ENCODE assay signal across 9 cellular contexts in genomic region chr5:77629553-77630245, GRCh38. TPM values are rescaled to one million over a fixed set of nuclear protein-coding genes. Genes with fewer than 3 reads are reported as not detected.
DNase-seq lines count a peak whose midpoint lies in the region; ATAC-seq, FAIRE-seq and TF ChIP-seq lines count a peak whose summit lies in the region.
"Had no signal": no experiment of that assay in that cellular context is flagged by ENCODE, and none has a peak within 500 bp of the region (broad histone marks: within the 10 kb centered on the region; RNA-seq: fewer than 3 reads in every experiment).

No MANE protein-coding gene starts in this region.

- H3K79me2 ChIP-seq in SU-DHL-6 (ENCODE audit: insufficient read depth, low read length): no peaks in the 10 kb centered on the region

- TF ChIP-seq CTCF in 22Rv1 (IDR thresholded peaks at IDR 0.05) (no peak), SU-DHL-6 (IDR thresholded peaks at IDR 0.05; ENCODE audit: insufficient read depth, low read length, poor library complexity, severe bottlenecking) (no peak), vagina (IDR thresholded peaks at IDR 0.05) (no peak)

- H3K36me3 ChIP-seq in SU-DHL-6 (ENCODE audit: low read length): no peaks in the 10 kb centered on the region
- H3K36me3 ChIP-seq in vagina: no peaks in the 10 kb centered on the region

- peak overlapping the region; percentile 32; the same call in 1 of the 2 replicates for H3K9ac ChIP-seq in SU-DHL-6 (ENCODE audit: low read length)

- no peaks in the 10 kb centered on the region for H4K20me1 ChIP-seq in SU-DHL-6 (ENCODE audit: low read depth, low read length)

- peak overlapping the region; percentile 67 for H3K4me2 ChIP-seq in SU-DHL-6 (ENCODE audit: low read depth, low read length, poor library complexity, severe bottlenecking)

- H3K4me3 ChIP-seq in SU-DHL-6 (ENCODE audit: insufficient read depth, low read length, poor library complexity, severe bottlenecking) (no peak overlapping the region), vagina (peak overlapping the region; percentile 37 to 46)

- intact Hi-C loops in vagina (cut with DNase I): no loop called here

- H2AFZ ChIP-seq in SU-DHL-6 (ENCODE audit: low read depth, low read length, severe bottlenecking): peak overlapping the region; percentile 87

- TF ChIP-seq POLR2A in vagina (IDR thresholded peaks at IDR 0.05) (no peak), H54 (IDR thresholded peaks at IDR 0.05; ENCODE audit: low read depth, low read length) (no peak)

- H3K27me3 ChIP-seq in SU-DHL-6 (ENCODE audit: low read length) (no peaks in the 10 kb centered on the region), vagina (peaks cover 21% of the 10 kb centered on the region)

- no peak for FAIRE-seq in H54 (lab: Jason Lieb, UNC)
- FAIRE-seq: colon had no signal

- no peaks in the 10 kb centered on the region for H3K9me2 ChIP-seq in SU-DHL-6 (replicated peaks; ENCODE audit: insufficient read depth, low read length)

- peak overlapping the region; percentile 82 for H3K27ac ChIP-seq in 22Rv1
- no peak overlapping the region for H3K27ac ChIP-seq in SU-DHL-6 (ENCODE audit: low read depth, low read length)
- H3K27ac ChIP-seq in vagina: no peak overlapping the region

- no peaks in the 10 kb centered on the region for H3K9me3 ChIP-seq in SU-DHL-6 (ENCODE audit: insufficient read depth, low read length)
- H3K9me3 ChIP-seq in vagina: no peaks in the 10 kb centered on the region

- H3F3A ChIP-seq in SU-DHL-6 (ENCODE audit: insufficient read depth): peaks cover 6% of the 10 kb centered on the region

- peaks cover 23% of the 10 kb centered on the region for H3K4me1 ChIP-seq in vagina

- peak; percentile 66 for DNase-seq in left kidney (ENCODE audit: low read depth, low spot score)
- no peak for DNase-seq in vagina (ENCODE audit: extremely low spot score in 2 of 2)
- no peak for DNase-seq in H54 (ENCODE audit: insufficient read length, low spot score)
- DNase-seq in A172 (ENCODE audit: low spot score): no peak
- no peak for DNase-seq in retina

- ATAC-seq in GM18511 (IDR thresholded peaks at IDR 0.05; ENCODE audit: unreplicated experiment): peak; percentile 1

RNA-seq across cellular contexts. Expression of gene OTP, which starts 8.8 kb away (rescaled TPM):
- total RNA-seq in vagina: not detected
- total RNA-seq in A172 (2014; rRNA removed; shearing (Covaris generic)): not detected in 2 replicates
